In the genomic region with DNA sequence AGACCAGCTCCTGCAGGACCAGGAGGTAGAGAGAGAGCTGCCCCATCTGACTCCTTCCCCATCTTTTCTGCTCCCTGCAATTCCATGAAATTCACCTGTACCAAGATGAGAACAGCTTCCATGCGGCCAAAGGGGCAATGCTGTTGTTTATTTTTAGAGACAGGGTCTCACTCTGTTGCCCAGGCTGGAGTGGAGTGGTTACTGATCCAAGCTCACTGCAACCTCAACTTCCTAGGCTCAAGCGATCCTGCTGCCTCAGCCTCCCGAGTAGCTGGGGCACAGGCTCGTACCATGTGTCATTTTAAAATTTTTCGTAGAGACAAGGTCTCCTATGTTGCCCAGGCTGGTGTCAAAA, we compare ENCODE assay signal across 26 cellular contexts. TPM values are rescaled to one million over a fixed set of nuclear protein-coding genes. Genes with fewer than 3 reads are reported as not detected.
"Had no signal": no experiment of that assay in that cellular context is flagged by ENCODE, and none has a peak within 500 bp of the region (broad histone marks: within the 10 kb centered on the region; RNA-seq: fewer than 3 reads in every experiment).

No MANE protein-coding gene starts in this region.

- H3K36me3 ChIP-seq: breast epithelium, Peyer's patch, SJSA1 had no signal

- H3K9me3 ChIP-seq: breast epithelium, Peyer's patch, SJSA1 had no signal

- H3K27me3 ChIP-seq: breast epithelium, Peyer's patch had no signal

- H3K4me3 ChIP-seq: breast epithelium, Peyer's patch, SJSA1 had no signal

- DNase-seq: activated CD4-positive, alpha-beta T cell treated with anti-CD3 and anti-CD28 coated beads for 48 hours; activated CD4-positive, alpha-beta T cell treated with anti-CD3 and anti-CD28 coated beads, Interleukin-2, amount 50 U/mL, for 4 hours; activated CD4-positive, CD25-positive, alpha-beta regulatory T cell treated with anti-CD3 and anti-CD28 coated beads, Interleukin-2, amount 50 U/mL, for 72 hours; activated CD8-positive, alpha-beta memory T cell treated with anti-CD3 and anti-CD28 coated beads, Interleukin-2, amount 50 U/mL, for 48 hours; activated CD8-positive, alpha-beta T cell treated with anti-CD3 and anti-CD28 coated beads, Interleukin-2, amount 10 ng/mL, durations not matched to agents 7 days and 5 days; activated naive CD4-positive, alpha-beta T cell treated with anti-CD3 and anti-CD28 coated beads, Interleukin-2, amount 50 U/mL, for 16 hours; activated naive CD8-positive, alpha-beta T cell treated with anti-CD3 and anti-CD28 coated beads, Interleukin-2, amount 10 ng/mL, durations not matched to agents 7 days and 5 days; activated T-cell treated with anti-CD3 and anti-CD28 coated beads, Interleukin-2, amount 50 U/mL, for 1 hour; aorta; caudate nucleus; KG1; NCI-H1092 treated with DMSO at 0.1 percent for 48 hours; NCI-H1417 treated with DMSO at 0.1 percent for 48 hours; NCI-H1694 treated with DMSO at 0.1 percent for 48 hours; NCI-H2081; NCI-H510A treated with DMSO at 0.1 percent for 48 hours; NCI-H69; NK-92 treated with Interleukin-12 subunit alpha and Interleukin-12 subunit beta, amount 100 ng/mL, for 24 hours; OCI-M1; Peyer's patch; SHP77 had no signal

- ATAC-seq: activated CD8-positive, alpha-beta T cell treated with anti-CD3 and anti-CD28 coated beads, Interleukin-2, amount 10 ng/mL, durations not matched to agents 7 days and 5 days; WTC11 had no signal

- H3K27ac ChIP-seq: breast epithelium, Peyer's patch, SJSA1 had no signal

RNA-seq across cellular contexts. Expression of a gene that starts 3.6 kb away (rescaled TPM):
- total RNA-seq: activated CD8-positive, alpha-beta T cell treated with anti-CD3 and anti-CD28 coated beads, Interleukin-2, amount 10 ng/mL, durations not matched to agents 7 days and 5 days; SJSA1 had no signal

RNA-seq across cellular contexts. Expression of a gene that starts 13.2 kb away (rescaled TPM):
- total RNA-seq: activated CD8-positive, alpha-beta T cell treated with anti-CD3 and anti-CD28 coated beads, Interleukin-2, amount 10 ng/mL, durations not matched to agents 7 days and 5 days; M059J; SJSA1 had no signal

RNA-seq across cellular contexts. Expression of a gene that starts 18.0 kb away (rescaled TPM):
- total RNA-seq: activated CD8-positive, alpha-beta T cell treated with anti-CD3 and anti-CD28 coated beads, Interleukin-2, amount 10 ng/mL, durations not matched to agents 7 days and 5 days; activated naive CD8-positive, alpha-beta T cell treated with anti-CD3 and anti-CD28 coated beads, Interleukin-2, amount 10 ng/mL, durations not matched to agents 7 days and 5 days; LHCN-M2; SJSA1 had no signal

RNA-seq across cellular contexts. Expression of a gene that starts 37.6 kb away (rescaled TPM):
- total RNA-seq: activated CD8-positive, alpha-beta T cell treated with anti-CD3 and anti-CD28 coated beads, Interleukin-2, amount 10 ng/mL, durations not matched to agents 7 days and 5 days had no signal
